ENCODE assay signal across 18 cellular contexts in the genomic region with DNA sequence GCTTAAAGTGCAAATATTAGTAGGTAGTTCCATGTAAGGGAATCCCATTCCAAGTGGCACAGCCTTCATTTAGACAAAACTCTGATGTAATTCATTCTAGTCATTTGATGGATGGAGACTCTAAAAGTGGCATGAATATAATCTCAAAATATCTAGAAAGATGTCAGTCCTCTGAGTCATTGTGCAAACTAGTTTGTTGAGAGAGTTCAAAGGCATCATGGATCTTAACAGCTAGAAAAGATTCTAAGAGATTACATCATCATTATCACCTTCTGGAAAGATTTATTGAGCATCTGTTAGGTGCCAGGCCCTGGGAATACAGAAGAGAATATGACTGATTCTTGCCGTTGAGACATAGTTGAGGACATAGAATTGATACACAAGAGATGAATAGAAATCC. TPM values are rescaled to one million over a fixed set of nuclear protein-coding genes. Genes with fewer than 3 reads are reported as not detected.
A peak's percentile ranks its signal among the peaks of the same experiment; 100 is the strongest.
DNase-seq lines count a peak whose midpoint lies in the region; ATAC-seq, FAIRE-seq and TF ChIP-seq lines count a peak whose summit lies in the region.
"Had no signal": no experiment of that assay in that cellular context is flagged by ENCODE, and none has a peak within 500 bp of the region (broad histone marks: within the 10 kb centered on the region; RNA-seq: fewer than 3 reads in every experiment).

No MANE protein-coding gene starts in this region.

- no peak overlapping the region for H4K8ac ChIP-seq in IMR-90 (ENCODE audit: low read depth in 2 of 2, low read length in 2 of 2)

- no peak overlapping the region for H3K4me2 ChIP-seq in IMR-90 (ENCODE audit: low read depth, low read length)
- H3K4me2 ChIP-seq in astrocyte (ENCODE audit: low read length), result peak overlapping the region; percentile 22
- no peak overlapping the region for H3K4me2 ChIP-seq in HepG2 (ENCODE audit: low read depth, low read length)

- no peak overlapping the region for H2BK120ac ChIP-seq in IMR-90 (ENCODE audit: low read depth, low read length)

- H3K9me3 Mint-ChIP-seq in astrocyte (ENCODE audit: unreplicated experiment) (peaks cover 2% of the 10 kb centered on the region), mesothelial cell of epicardium (peaks cover 23% of the 10 kb centered on the region)
- peaks cover 11% of the 10 kb centered on the region for H3K9me3 Mint-ChIP-seq in CD8-positive, alpha-beta T cell

- peaks cover 8 to 19% of the 10 kb centered on the region in 2 experiments; a peak in 3 of 4 replicates for H3K79me1 ChIP-seq in IMR-90 (ENCODE audit: low read depth in 1 of 2, low read length in 2 of 2)

- WGBS in IMR-90 (ENCODE audit: extremely low coverage in 2 of 2, insufficient read length in 1 of 2), 2 experiments, result 100% methylated on average over 1 of the region's 1 CpG; no CpG with 5 or more reads in 1 of the 2 experiments
- 69% methylated on average over 1 of the region's 1 CpG for WGBS in HepG2 (ENCODE audit: low lambda C conversion rate)

- H2BK15ac ChIP-seq in IMR-90 (ENCODE audit: low read depth, low read length), result no peak overlapping the region

- TF ChIP-seq POLR2A in IMR-90 (IDR thresholded peaks at IDR 0.05; ENCODE audit: low read depth, low read length) (no peak), HepG2 (IDR thresholded peaks at IDR 0.05; ENCODE audit: insufficient read depth in 1 of 2, low read depth in 2 of 2, low read length in 2 of 2) (no peak)

- TF ChIP-seq RAD21 in IMR-90 (IDR thresholded peaks at IDR 0.05; ENCODE audit: low read length) (no peak), HepG2 (CRISPR knock-in tag; IDR thresholded peaks at IDR 0.05) (no peak)

- H4K91ac ChIP-seq in IMR-90 (ENCODE audit: insufficient read depth, low read depth, low read length), result no peak overlapping the region

- CTCF ChIA-PET in IMR-90 (lab: Yijun Ruan, JAX) (no interaction called here), HepG2 (lab: Yijun Ruan, JAX; ENCODE audit: low intra/inter-chr PET ratio, low total read pairs) (no interaction called here)
- CTCF ChIA-PET in CD8-positive, alpha-beta T cell (lab: Charles Lee), result interaction anchor here (1.4 kb wide), 1 partner anchor 394 kb away, joined by 5 read pairs; no protein-coding TSS in a partner anchor

- H3K4me1 Mint-ChIP-seq in astrocyte (ENCODE audit: low read depth, unreplicated experiment) (peaks cover 7% of the 10 kb centered on the region), mesothelial cell of epicardium (peaks cover 23% of the 10 kb centered on the region)
- H3K4me1 Mint-ChIP-seq in CD8-positive, alpha-beta T cell (ENCODE audit: low read depth), result peaks cover 8% of the 10 kb centered on the region

- H4K20me1 ChIP-seq in IMR-90 (ENCODE audit: insufficient read depth, low read length) (no peaks in the 10 kb centered on the region), astrocyte (ENCODE audit: insufficient read depth, low read length) (no peaks in the 10 kb centered on the region), HepG2 (ENCODE audit: insufficient read depth, low read length) (no peaks in the 10 kb centered on the region)

- FAIRE-seq in astrocyte (lab: Jason Lieb, UNC) (peak; percentile 26), HepG2 (lab: Jason Lieb, UNC) (no peak)
- FAIRE-seq: GM12891 had no signal

- H3K27me3 ChIP-seq in IMR-90 (ENCODE audit: control insufficient read depth, insufficient read depth, low read length) (no peaks in the 10 kb centered on the region), astrocyte (ENCODE audit: insufficient read depth, low read length) (no peaks in the 10 kb centered on the region), HepG2 (ENCODE audit: control insufficient read depth in 1 of 2, insufficient read depth in 2 of 2, low read length in 2 of 2) (no peaks in the 10 kb centered on the region)
- H3K27me3 ChIP-seq in CD8-positive, alpha-beta T cell (ENCODE audit: insufficient read depth, low read length), result no peaks in the 10 kb centered on the region
- H3K27me3 ChIP-seq: gastroesophageal sphincter had no signal

- no peak for TF ChIP-seq CTCF in IMR-90 (conservative IDR thresholded peaks at IDR 0.05; ENCODE audit: low read depth, low read length)
- TF ChIP-seq CTCF in astrocyte (IDR thresholded peaks at IDR 0.05; ENCODE audit: insufficient read depth, low read depth, low read length), result no peak
- no peak for TF ChIP-seq CTCF in HepG2 (CRISPR knock-in tag; IDR thresholded peaks at IDR 0.05)
- no peak for TF ChIP-seq CTCF in mesothelial cell of epicardium (IDR thresholded peaks at IDR 0.05; ENCODE audit: unreplicated experiment)
- TF ChIP-seq CTCF in CD8-positive, alpha-beta T cell (IDR thresholded peaks at IDR 0.05), result no peak

- POLR2A ChIA-PET in IMR-90 (lab: Charles Lee; ENCODE audit: unreplicated experiment), result no interaction called here
- POLR2A ChIA-PET in HepG2 (lab: Yijun Ruan, JAX), result interaction anchor here (1.3 kb wide), 1 partner anchor 31 kb away, joined by 3 read pairs; a partner anchor contains a TSS
- POLR2A ChIA-PET in CD8-positive, alpha-beta T cell (lab: Charles Lee), result no interaction called here

- no peak overlapping the region for H2AK5ac ChIP-seq in IMR-90 (ENCODE audit: low read depth, low read length)

- H2BK5ac ChIP-seq in IMR-90 (ENCODE audit: low read depth, low read length, poor library complexity, severe bottlenecking), result no peak overlapping the region

- no peak overlapping the region for H3K56ac ChIP-seq in IMR-90 (ENCODE audit: extremely low read depth, insufficient read depth, low read length)

- H3K9ac ChIP-seq in IMR-90 (ENCODE audit: low read depth, low read length), result no peak overlapping the region
- H3K9ac ChIP-seq in astrocyte (ENCODE audit: low read length), result no peak overlapping the region
- no peak overlapping the region for H3K9ac ChIP-seq in HepG2 (ENCODE audit: insufficient read depth, low read depth, low read length)

- H3K36me3 Mint-ChIP-seq in astrocyte (ENCODE audit: low read depth, unreplicated experiment) (peaks cover 2% of the 10 kb centered on the region), mesothelial cell of epicardium (peaks cover 11% of the 10 kb centered on the region)
- peaks cover 20% of the 10 kb centered on the region for H3K36me3 Mint-ChIP-seq in CD8-positive, alpha-beta T cell

- H3K9me3 ChIP-seq in IMR-90 (ENCODE audit: control insufficient read depth, insufficient read depth, low read length) (peaks cover 5% of the 10 kb centered on the region; the same call in 1 of the 2 replicates), astrocyte (ENCODE audit: insufficient read depth, low read depth, low read length) (peaks cover 3% of the 10 kb centered on the region), HepG2 (ENCODE audit: low read length) (peaks cover 15% of the 10 kb centered on the region)
- peaks cover 6% of the 10 kb centered on the region for H3K9me3 ChIP-seq in CD8-positive, alpha-beta T cell (ENCODE audit: low read length)

- H2AFZ ChIP-seq in IMR-90 (replicated peaks; ENCODE audit: low read length, poor library complexity) (no peak overlapping the region), astrocyte (ENCODE audit: low read depth, low read length) (no peak overlapping the region), HepG2 (ENCODE audit: low read length) (no peak overlapping the region)

- H3K36me3 ChIP-seq in IMR-90 (ENCODE audit: control insufficient read depth, insufficient read depth, low read length) (no peaks in the 10 kb centered on the region), astrocyte (ENCODE audit: insufficient read depth, low read length) (no peaks in the 10 kb centered on the region), HepG2 (replicated peaks in 1 of 2; ENCODE audit: control insufficient read depth in 1 of 2, insufficient read depth in 2 of 2, low read length in 2 of 2) (no peaks in the 10 kb centered on the region)
- H3K36me3 ChIP-seq in CD8-positive, alpha-beta T cell (ENCODE audit: insufficient read depth, low read length), result no peaks in the 10 kb centered on the region
- H3K36me3 ChIP-seq: gastroesophageal sphincter had no signal

- H3K4me3 ChIP-seq in IMR-90 (ENCODE audit: insufficient read depth, low read depth, low read length) (no peak overlapping the region), astrocyte (ENCODE audit: insufficient read depth, low read depth, low read length) (no peak overlapping the region), HepG2 (replicated peaks in 1 of 3; ENCODE audit: insufficient read depth in 1 of 3, low read depth in 2 of 3, low read length in 3 of 3) (no peak overlapping the region)
- no peak overlapping the region for H3K4me3 ChIP-seq in CD8-positive, alpha-beta T cell (ENCODE audit: low read depth, low read length)
- H3K4me3 ChIP-seq: gastroesophageal sphincter, skin epidermis had no signal

- no peak overlapping the region for H3K4ac ChIP-seq in IMR-90 (ENCODE audit: low read depth, low read length)

- intact Hi-C loops in IMR-90 (cut with micrococcal nuclease) (no loop called here), HepG2 (cut with micrococcal nuclease; ENCODE audit: unreplicated experiment) (no loop called here)
- intact Hi-C loops in CD8-positive, alpha-beta T cell (cut with DNase I, micrococcal nuclease), result no loop called here

- no peaks in the 10 kb centered on the region; the same call in 1 of the 2 replicates for H3K4me1 ChIP-seq in IMR-90 (ENCODE audit: control insufficient read depth, insufficient read depth, low read length)
- peaks cover 16% of the 10 kb centered on the region for H3K4me1 ChIP-seq in astrocyte (ENCODE audit: insufficient read depth, low read length)
- H3K4me1 ChIP-seq in HepG2 (ENCODE audit: insufficient read depth, low read length), result no peaks in the 10 kb centered on the region
- no peaks in the 10 kb centered on the region for H3K4me1 ChIP-seq in CD8-positive, alpha-beta T cell (ENCODE audit: insufficient read depth, low read length)

- no peak overlapping the region for H3K23ac ChIP-seq in IMR-90 (ENCODE audit: low read depth, low read length)

- no peak; the same call in 1 of the 2 replicates for ATAC-seq in IMR-90 (ENCODE audit: low read depth)
- no peak for ATAC-seq in HepG2
- ATAC-seq in HG02571 (IDR thresholded peaks at IDR 0.05; ENCODE audit: unreplicated experiment), result no peak
- ATAC-seq in CD8-positive, alpha-beta T cell, result no peak
- ATAC-seq: gastroesophageal sphincter; stimulated activated naive CD8-positive, alpha-beta T cell treated with anti-CD3 and anti-CD28 coated beads, Interleukin-15, Interleukin-2, amounts not matched to agents 100 U/mL and 50 U/mL, for 24 hours had no signal

- H3K27ac Mint-ChIP-seq in astrocyte (ENCODE audit: unreplicated experiment) (peak overlapping the region; percentile 48), mesothelial cell of epicardium (no peak overlapping the region)
- no peak overlapping the region for H3K27ac Mint-ChIP-seq in CD8-positive, alpha-beta T cell
- H3K27ac Mint-ChIP-seq: activated T-helper 2 cell treated with anti-CD3 and anti-CD28 coated beads, Interferon-gamma antibody, Interleukin-2, Interleukin-4, amounts not matched to agents 10 μg/mL and 5 μg/mL and 100 μg/mL, durations not matched to agents 14 hours and 24 hours and 36 hours had no signal

- no peak overlapping the region for H2AK9ac ChIP-seq in IMR-90 (replicated peaks; ENCODE audit: low read depth, low read length, poor library complexity)

- no peaks in the 10 kb centered on the region for H3K79me2 ChIP-seq in astrocyte (ENCODE audit: insufficient read depth, low read length)
- H3K79me2 ChIP-seq in HepG2 (ENCODE audit: insufficient read depth, low read length), result no peaks in the 10 kb centered on the region

- H4K5ac ChIP-seq in IMR-90 (ENCODE audit: low read depth, low read length), result no peak overlapping the region

- H2BK20ac ChIP-seq in IMR-90 (ENCODE audit: low read depth, low read length), result no peak overlapping the region

- in situ Hi-C loops in Caki2 (cut with HindIII; ENCODE audit: low pct_unique_long_range_greater_than_20kb, low sequenced_read_pairs), result no loop called here
- in situ Hi-C loops in IMR-90 (cut with MboI; ENCODE audit: low sequenced_read_pairs), result no loop called here
- in situ Hi-C loops in HepG2 (cut with HindIII; ENCODE audit: extremely low pct_ligation_motif_present, low pct_unique_long_range_greater_than_20kb), result no loop called here

- dilution Hi-C loops in IMR-90 (cut with HindIII; ENCODE audit: low sequenced_read_pairs, unreplicated experiment), result no loop called here

- H3K14ac ChIP-seq in IMR-90 (replicated peaks; ENCODE audit: low read depth, low read length), result no peak overlapping the region

- BruUV-seq in IMR-90 (replicated peaks; lab: Mats Ljungman, UMichigan) (no TSS peak), HepG2 (replicated peaks; lab: Mats Ljungman, UMichigan) (no TSS peak)

- peak; percentile 21 for DNase-seq in Caki2 (ENCODE audit: low read depth)
- DNase-seq in IMR-90, result peak; percentile 34
- DNase-seq in astrocyte (ENCODE audit: low read depth), result peak; percentile 78
- peak; percentile 62 for DNase-seq in HepG2 (ENCODE audit: low spot score)
- no peak for DNase-seq in mesothelial cell of epicardium (ENCODE audit: low spot score in 2 of 2, unreplicated experiment in 2 of 2)
- DNase-seq in CD8-positive, alpha-beta T cell, result no peak
- DNase-seq in stimulated activated CD4-positive, alpha-beta T cell treated with anti-CD3 and anti-CD28 coated beads, Interleukin-12 subunit alpha, Interleukin-12 subunit beta, amount 100 ng/mL, for 4 hours, result no peak
- DNase-seq: effector memory CD4-positive, alpha-beta T cell; Kasumi-1; NCI-H1694 treated with DMSO at 0.1 percent for 48 hours; NCI-H526 treated with DMSO at 0.1 percent for 48 hours; Right ventricle myocardium superior; stimulated activated naive CD8-positive, alpha-beta T cell treated with anti-CD3 and anti-CD28 coated beads, Interleukin-15, Interleukin-2, amounts not matched to agents 100 U/mL and 50 U/mL, for 24 hours had no signal

- H3K27me3 Mint-ChIP-seq in astrocyte (ENCODE audit: low read depth, unreplicated experiment), result no peaks in the 10 kb centered on the region
- H3K27me3 Mint-ChIP-seq in mesothelial cell of epicardium (ENCODE audit: low read depth), result no peaks in the 10 kb centered on the region
- no peaks in the 10 kb centered on the region for H3K27me3 Mint-ChIP-seq in CD8-positive, alpha-beta T cell (ENCODE audit: low read depth)

- H3K9me1 ChIP-seq in IMR-90 (ENCODE audit: insufficient read depth, low read length), result no peaks in the 10 kb centered on the region

- no peak overlapping the region for H3K4me3 Mint-ChIP-seq in astrocyte (ENCODE audit: unreplicated experiment)
- no peak overlapping the region for H3K4me3 Mint-ChIP-seq in mesothelial cell of epicardium
- H3K4me3 Mint-ChIP-seq in CD8-positive, alpha-beta T cell, result no peak overlapping the region

- TF ChIP-seq EP300 in HepG2 (IDR thresholded peaks at IDR 0.05; ENCODE audit: low read depth in 2 of 2, low read length in 2 of 2) (no peak), HepG2 (CRISPR knock-in tag; IDR thresholded peaks at IDR 0.05; ENCODE audit: borderline replicate concordance) (no peak)

- H3K18ac ChIP-seq in IMR-90 (ENCODE audit: low read depth, low read length), result no peak overlapping the region

- H3K27ac ChIP-seq in IMR-90 (ENCODE audit: insufficient read depth, low read length) (no peak overlapping the region), astrocyte (ENCODE audit: low read depth, low read length) (peak overlapping the region; percentile 64), HepG2 (ENCODE audit: extremely low read length, insufficient read depth, low read length) (no peak overlapping the region)
- H3K27ac ChIP-seq in CD8-positive, alpha-beta T cell (ENCODE audit: low read depth, low read length), result no peak overlapping the region
- H3K27ac ChIP-seq: skin epidermis had no signal

RNA-seq across cellular contexts. Expression of a gene that starts 30.7 kb away (rescaled TPM):
- 15.4 and 21.8 TPM in 2 replicates for total RNA-seq in Caki2 (2014; rRNA removed; shearing (Covaris generic); ENCODE audit: low replicate concordance)
- total RNA-seq in IMR-90 (2012; rRNA removed) (12.2 and 14.0 TPM in 2 replicates), astrocyte (7.6 and 8.8 TPM in 2 replicates), HepG2 (2016; rRNA removed; fragmentation: Illumina TruSeq; extraction: Trizol) (18.8 and 22.3 TPM in 2 replicates), mesothelial cell of epicardium (6.3 to 7.0 TPM (median 6.6 TPM) in 3 replicates)
- polyA plus RNA-seq in IMR-90 (2012; rRNA removed) (10.9 and 11.1 TPM in 2 replicates), HepG2 (2011; rRNA removed) (12.4 and 13.7 TPM in 2 replicates)
- 9.5 and 10.5 TPM in 2 replicates for polyA plus RNA-seq in IMR-90 (2012; cell fraction: cytosol; rRNA removed)
- 3.7 and 4.2 TPM in 2 replicates for polyA plus RNA-seq in IMR-90 (2012; cell fraction: nucleus; rRNA removed; ENCODE audit: low replicate concordance)
- 7.7 and 9.3 TPM in 2 replicates for total RNA-seq in HepG2 (2016; cell fraction: cytosol; rRNA removed; fragmentation: Illumina TruSeq; extraction: Trizol; ENCODE audit: low read depth)
- total RNA-seq in HepG2 (2016; cell fraction: insoluble cytoplasmic fraction; rRNA removed; fragmentation: Illumina TruSeq; extraction: Trizol), result 15.4 and 25.4 TPM in 2 replicates
- total RNA-seq in HepG2 (2016; cell fraction: membrane; rRNA removed; fragmentation: Illumina TruSeq; extraction: Trizol), result 10.0 and 11.9 TPM in 2 replicates
- total RNA-seq in HepG2 (2016; cell fraction: nucleus; rRNA removed; fragmentation: Illumina TruSeq; extraction: Trizol), result 11.3 and 12.9 TPM in 2 replicates
- polyA plus RNA-seq in HepG2 (2011; cell fraction: cytosol; rRNA removed), result 14.5 and 17.3 TPM in 2 replicates
- 6.3 and 6.5 TPM in 2 replicates for polyA plus RNA-seq in HepG2 (2011; cell fraction: nucleus; rRNA removed)
- 13.8 and 16.2 TPM in 2 replicates for polyA plus RNA-seq in HepG2 (2012)
- polyA plus RNA-seq in HepG2 (2016; cell fraction: cytosol; fragmentation: Illumina TruSeq; extraction: Trizol; ENCODE audit: low read depth), result 6.6 and 6.9 TPM in 2 replicates
- polyA plus RNA-seq in HepG2 (2016; cell fraction: insoluble cytoplasmic fraction; fragmentation: Illumina TruSeq; extraction: Trizol; ENCODE audit: low read depth), result 20.3 and 24.7 TPM in 2 replicates
- polyA plus RNA-seq in HepG2 (2016; cell fraction: membrane; fragmentation: Illumina TruSeq; extraction: Trizol; ENCODE audit: low read depth), result 7.1 and 10.2 TPM in 2 replicates
- 8.0 and 9.4 TPM in 2 replicates for polyA plus RNA-seq in HepG2 (2016; cell fraction: nucleus; fragmentation: Illumina TruSeq; extraction: Trizol; ENCODE audit: insufficient read depth, low read depth)
- 7.4 and 15.6 TPM in 2 replicates for polyA minus RNA-seq in HepG2 (2011; rRNA and poly(A)+ RNA removed; ENCODE audit: low replicate concordance)
- polyA minus RNA-seq in HepG2 (2011; cell fraction: cytosol; rRNA and poly(A)+ RNA removed), result 4.2 and 6.2 TPM in 2 replicates
- 18.9 and 22.4 TPM in 2 replicates for polyA minus RNA-seq in HepG2 (2011; cell fraction: nucleus; rRNA and poly(A)+ RNA removed)
- total RNA-seq in CD8-positive, alpha-beta T cell, result 1 to 10 TPM; 5.3 to 5.7 TPM

Comparison
In these comparisons a context has a peak if more than half of its experiments do, and no peak if none do; other contexts are left out.
1. DNase-seq: peak in Caki2 (single experiment), IMR-90 (single experiment), astrocyte (single experiment) and HepG2 (single experiment); none in mesothelial cell of epicardium (0 of 2), CD8-positive, alpha-beta T cell (0 of 7) and stimulated activated CD4-positive, alpha-beta T cell treated with anti-CD3 and anti-CD28 coated beads, Interleukin-12 subunit alpha, Interleukin-12 subunit beta, amount 100 ng/mL, for 4 hours (single experiment).